Comparison of ENCODE assay signal across 8 cellular contexts in genomic region chr9:133403766-133404439, GRCh38. TPM values are rescaled to one million over a fixed set of nuclear protein-coding genes. Genes with fewer than 3 reads are reported as not detected.
DNase-seq lines count a peak whose midpoint lies in the region; ATAC-seq and TF ChIP-seq lines count a peak whose summit lies in the region.

No MANE protein-coding gene starts in this region.

- peak; percentile 59 to 62 for ATAC-seq in CD4-positive, CD25-positive, alpha-beta regulatory T cell (ENCODE audit: low read depth in 2 of 2)
- ATAC-seq in GM21786 (IDR thresholded peaks at IDR 0.05; ENCODE audit: unreplicated experiment) = no peak

- no peaks in the 10 kb centered on the region for H3K9me3 ChIP-seq in CD4-positive, CD25-positive, alpha-beta regulatory T cell (ENCODE audit: control insufficient read depth in 2 of 2, low read length in 2 of 2)
- no peaks in the 10 kb centered on the region for H3K9me3 ChIP-seq in parathyroid adenoma (ENCODE audit: control insufficient read depth, low read length)

- H2AFZ ChIP-seq in parathyroid adenoma = no peak overlapping the region

- TF ChIP-seq CTCF in dorsolateral prefrontal cortex (IDR thresholded peaks at IDR 0.05 in 54 of 56, conservative IDR thresholded peaks at IDR 0.05 in 2 of 56; ENCODE audit: low read depth in 1 of 56, partially characterized antibody in 56 of 56) (peak in 47 of 56 donors; percentile 14 to 57 (median 38)), parathyroid adenoma (IDR thresholded peaks at IDR 0.05) (peak; percentile 50)

- H3K4me1 Mint-ChIP-seq in CD4-positive, CD25-positive, alpha-beta regulatory T cell = peaks cover 0 to 9% (median 8%) of the 10 kb centered on the region in 4 donors
- peaks cover 8 to 10% (median 9%) of the 10 kb centered on the region in 3 donors for H3K4me1 Mint-ChIP-seq in IgD-negative memory B cell

- DNase-seq in CD4-positive, CD25-positive, alpha-beta regulatory T cell = peak; percentile 48 to 62 (median 62)
- DNase-seq in activated CD4-positive, alpha-beta T cell treated with anti-CD3 and anti-CD28 coated beads for 4 hours = peak; percentile 59 to 66
- DNase-seq in dorsolateral prefrontal cortex = peak in 1 of 10 donors; percentile 42
- no peak for DNase-seq in NCI-H226
- no peak for DNase-seq in AG08396 (ENCODE audit: low spot score)

- H3K9me3 Mint-ChIP-seq in CD4-positive, CD25-positive, alpha-beta regulatory T cell = no peaks in the 10 kb centered on the region
- no peaks in the 10 kb centered on the region for H3K9me3 Mint-ChIP-seq in IgD-negative memory B cell

- H3K27ac ChIP-seq in CD4-positive, CD25-positive, alpha-beta regulatory T cell (ENCODE audit: insufficient read depth, low read length, poor library complexity, severe bottlenecking) = no peak overlapping the region
- H3K27ac ChIP-seq in dorsolateral prefrontal cortex (no peak overlapping the region), parathyroid adenoma (no peak overlapping the region)

- peak overlapping the region in 1 of 4 donors; percentile 61 for H3K4me3 Mint-ChIP-seq in CD4-positive, CD25-positive, alpha-beta regulatory T cell
- no peak overlapping the region for H3K4me3 Mint-ChIP-seq in IgD-negative memory B cell

- H3K36me3 Mint-ChIP-seq in CD4-positive, CD25-positive, alpha-beta regulatory T cell = peaks cover 10% of the 10 kb centered on the region
- no peaks in the 10 kb centered on the region for H3K36me3 Mint-ChIP-seq in IgD-negative memory B cell

- intact Hi-C loops in dorsolateral prefrontal cortex (cut with DNase I) = loop anchor here in 1 of 2 donors (10.0 kb wide), 1 partner anchor 321 kb away; no protein-coding TSS in a partner anchor

- H3K4me3 ChIP-seq in CD4-positive, CD25-positive, alpha-beta regulatory T cell (ENCODE audit: low read depth, low read length) = no peak overlapping the region
- H3K4me3 ChIP-seq in dorsolateral prefrontal cortex (no peak overlapping the region), parathyroid adenoma (ENCODE audit: low read depth, low read length) (no peak overlapping the region)

- H3K79me2 ChIP-seq in parathyroid adenoma = no peaks in the 10 kb centered on the region

- H3K27me3 ChIP-seq in CD4-positive, CD25-positive, alpha-beta regulatory T cell (ENCODE audit: control insufficient read depth, insufficient read depth, low read length) = no peaks in the 10 kb centered on the region
- H3K27me3 ChIP-seq in dorsolateral prefrontal cortex (no peaks in the 10 kb centered on the region), parathyroid adenoma (ENCODE audit: control insufficient read depth, insufficient read depth, low read length) (no peaks in the 10 kb centered on the region)

- H3K4me1 ChIP-seq in CD4-positive, CD25-positive, alpha-beta regulatory T cell (ENCODE audit: control insufficient read depth, insufficient read depth, low read length, poor library complexity, severe bottlenecking) = no peaks in the 10 kb centered on the region
- H3K4me1 ChIP-seq in parathyroid adenoma = no peaks in the 10 kb centered on the region

- H3K27ac Mint-ChIP-seq in CD4-positive, CD25-positive, alpha-beta regulatory T cell = no peak overlapping the region
- H3K27ac Mint-ChIP-seq in IgD-negative memory B cell = peak overlapping the region in 2 of 3 donors; percentile 58 to 69

- H3K27me3 Mint-ChIP-seq in CD4-positive, CD25-positive, alpha-beta regulatory T cell = no peaks in the 10 kb centered on the region
- no peaks in the 10 kb centered on the region for H3K27me3 Mint-ChIP-seq in IgD-negative memory B cell

- H3K36me3 ChIP-seq in CD4-positive, CD25-positive, alpha-beta regulatory T cell (ENCODE audit: control insufficient read depth, insufficient read depth, low read length) = peaks cover 33% of the 10 kb centered on the region
- H3K36me3 ChIP-seq in parathyroid adenoma (ENCODE audit: control insufficient read depth, insufficient read depth, low read length) = no peaks in the 10 kb centered on the region

- no peak overlapping the region for H3K9ac ChIP-seq in parathyroid adenoma

- no peak overlapping the region for H3K4me2 ChIP-seq in parathyroid adenoma (ENCODE audit: low read length)

RNA-seq across cellular contexts. Expression of gene REXO4, which starts 13.9 kb away (rescaled TPM):
- total RNA-seq in CD4-positive, CD25-positive, alpha-beta regulatory T cell = 19.4 TPM
- 10 to 100 TPM in 3 of 4 donors, 1 to 10 TPM in 1; 9.8 to 17.8 (median 14.7) TPM for polyA plus RNA-seq in CD4-positive, CD25-positive, alpha-beta regulatory T cell
- polyA plus RNA-seq in IgD-negative memory B cell = 31.6 TPM
- 10 to 100 TPM; 13.3 to 35.7 (median 24.4) TPM for total RNA-seq in dorsolateral prefrontal cortex

RNA-seq across cellular contexts. Expression of gene ADAMTS13, which starts 18.3 kb away (rescaled TPM):
- 0.47 TPM for total RNA-seq in CD4-positive, CD25-positive, alpha-beta regulatory T cell
- under 1 TPM in 1 of 4 donors, not detected in 3; 0.10 TPM for polyA plus RNA-seq in CD4-positive, CD25-positive, alpha-beta regulatory T cell
- 0.35 TPM for polyA plus RNA-seq in IgD-negative memory B cell
- 10 to 100 TPM in 115 of 120 experiments, 1 to 10 TPM in 5; 8.5 to 24.8 (median 14.6) TPM for total RNA-seq in dorsolateral prefrontal cortex

RNA-seq across cellular contexts. Expression of gene STKLD1, which starts 27.7 kb away (rescaled TPM):
- 0.86 TPM for total RNA-seq in CD4-positive, CD25-positive, alpha-beta regulatory T cell
- polyA plus RNA-seq in CD4-positive, CD25-positive, alpha-beta regulatory T cell = under 1 TPM; 0.09 to 0.28 (median 0.15) TPM
- polyA plus RNA-seq in IgD-negative memory B cell = 0.16 TPM
- total RNA-seq in dorsolateral prefrontal cortex = 1 to 10 TPM; 1.6 to 9.9 (median 5.2) TPM

RNA-seq across cellular contexts. Expression of gene SURF4, which starts 28.0 kb away (rescaled TPM):
- 132 TPM for total RNA-seq in CD4-positive, CD25-positive, alpha-beta regulatory T cell
- 100 to 1,000 TPM; 189 to 227 (median 212) TPM for polyA plus RNA-seq in CD4-positive, CD25-positive, alpha-beta regulatory T cell
- polyA plus RNA-seq in IgD-negative memory B cell = 72.6 TPM
- 10 to 100 TPM; 55.4 to 99.4 (median 69.8) TPM for total RNA-seq in dorsolateral prefrontal cortex

RNA-seq across cellular contexts. Expression of gene SURF2, which starts 47.6 kb away (rescaled TPM):
- 24.3 TPM for total RNA-seq in CD4-positive, CD25-positive, alpha-beta regulatory T cell
- polyA plus RNA-seq in CD4-positive, CD25-positive, alpha-beta regulatory T cell = 10 to 100 TPM; 34.5 to 47.1 (median 37.0) TPM
- polyA plus RNA-seq in IgD-negative memory B cell = 34.7 TPM
- total RNA-seq in dorsolateral prefrontal cortex = 10 to 100 TPM; 16.6 to 42.3 (median 26.4) TPM

Comparison
In these comparisons a context has a peak if more than half of its experiments do, and no peak if none do; other contexts are left out.
1. DNase-seq: peak in CD4-positive, CD25-positive, alpha-beta regulatory T cell (3 of 3) and activated CD4-positive, alpha-beta T cell treated with anti-CD3 and anti-CD28 coated beads for 4 hours (2 of 2); none in NCI-H226 (single experiment) and AG08396 (single experiment).
2. H3K27ac Mint-ChIP-seq: peak in IgD-negative memory B cell (2 of 3); none in CD4-positive, CD25-positive, alpha-beta regulatory T cell (0 of 3).